8 cellular contexts compared by ENCODE assay signal in genomic region chr10:101780818-101781654, GRCh38. TPM values are rescaled to one million over a fixed set of nuclear protein-coding genes. Genes with fewer than 3 reads are reported as not detected.
DNase-seq lines count a peak whose midpoint lies in the region; ATAC-seq, FAIRE-seq and TF ChIP-seq lines count a peak whose summit lies in the region.

No MANE protein-coding gene starts in this region.

- FAIRE-seq in HTR-8/SVneo (lab: Jason Lieb, UNC), result no peak

- TF ChIP-seq CTCF in DOHH2 (IDR thresholded peaks at IDR 0.05; ENCODE audit: low read depth, low read length, poor library complexity, severe bottlenecking) (peak; percentile 94), foreskin keratinocyte (conservative IDR thresholded peaks at IDR 0.05) (peak; percentile 92), parathyroid adenoma (IDR thresholded peaks at IDR 0.05) (peak; percentile 92), type B pancreatic cell (conservative IDR thresholded peaks at IDR 0.05) (peak; percentile 96)

- H3K9me3 ChIP-seq in DOHH2 (ENCODE audit: control insufficient read depth, insufficient read depth, low read length) (no peaks in the 10 kb centered on the region), parathyroid adenoma (ENCODE audit: control insufficient read depth, low read length) (no peaks in the 10 kb centered on the region)

- no peaks in the 10 kb centered on the region for H3K9me2 ChIP-seq in DOHH2 (replicated peaks; ENCODE audit: control insufficient read depth, low read length)

- peak overlapping the region; percentile 98 for H3K4me3 Mint-ChIP-seq in activated T-helper 17 cell treated with anti-CD3 and anti-CD28 coated beads, Interleukin-2, amount 50 U/mL, for 72 hours
- peak overlapping the region; percentile 99 for H3K4me3 Mint-ChIP-seq in type B pancreatic cell

- H3K79me2 ChIP-seq in DOHH2 (ENCODE audit: control insufficient read depth, low read length) (peaks cover 24% of the 10 kb centered on the region), parathyroid adenoma (no peaks in the 10 kb centered on the region)

- DNase-seq in HTR-8/SVneo (ENCODE audit: insufficient read length, low spot score), result peak; percentile 85
- peak; percentile 70 for DNase-seq in RKO (ENCODE audit: low spot score)
- peak; percentile 27 to 47 for DNase-seq in foreskin keratinocyte
- no peak for DNase-seq in type B pancreatic cell (ENCODE audit: extremely low spot score, unreplicated experiment)

- peaks cover 21% of the 10 kb centered on the region for H3K27me3 Mint-ChIP-seq in activated T-helper 17 cell treated with anti-CD3 and anti-CD28 coated beads, Interleukin-2, amount 50 U/mL, for 72 hours
- H3K27me3 Mint-ChIP-seq in type B pancreatic cell, result peaks cover 40% of the 10 kb centered on the region

- peaks cover 80% of the 10 kb centered on the region for H3K36me3 Mint-ChIP-seq in activated T-helper 17 cell treated with anti-CD3 and anti-CD28 coated beads, Interleukin-2, amount 50 U/mL, for 72 hours (ENCODE audit: low read depth)
- H3K36me3 Mint-ChIP-seq in type B pancreatic cell, result peaks cover 21% of the 10 kb centered on the region

- no peak overlapping the region for H3K9ac ChIP-seq in parathyroid adenoma

- H3K27me3 ChIP-seq in DOHH2 (ENCODE audit: control insufficient read depth, low read length) (peaks cover 11% of the 10 kb centered on the region), foreskin keratinocyte (peaks cover 37% of the 10 kb centered on the region), parathyroid adenoma (ENCODE audit: control insufficient read depth, insufficient read depth, low read length) (no peaks in the 10 kb centered on the region)

- no peak overlapping the region for H2AFZ ChIP-seq in parathyroid adenoma

- peaks cover 23% of the 10 kb centered on the region for H3K4me1 Mint-ChIP-seq in activated T-helper 17 cell treated with anti-CD3 and anti-CD28 coated beads, Interleukin-2, amount 50 U/mL, for 72 hours
- H3K4me1 Mint-ChIP-seq in type B pancreatic cell (ENCODE audit: unreplicated experiment), result peaks cover 46% of the 10 kb centered on the region

- ATAC-seq in activated T-helper 17 cell treated with anti-CD3 and anti-CD28 coated beads, Interleukin-2, amount 50 U/mL, for 72 hours (replicated peaks), result peak; percentile 59
- peak; percentile 56 for ATAC-seq in foreskin keratinocyte
- ATAC-seq in GM21360 (IDR thresholded peaks at IDR 0.05; ENCODE audit: unreplicated experiment), result no peak

- peak overlapping the region; percentile 97 for H3K4me2 ChIP-seq in DOHH2 (ENCODE audit: low read length)
- H3K4me2 ChIP-seq in parathyroid adenoma (ENCODE audit: low read length), result peak overlapping the region; percentile 29

- H3K36me3 ChIP-seq in DOHH2 (ENCODE audit: control insufficient read depth, low read length) (peaks cover 49% of the 10 kb centered on the region), parathyroid adenoma (ENCODE audit: control insufficient read depth, insufficient read depth, low read length) (no peaks in the 10 kb centered on the region)

- H3F3A ChIP-seq in DOHH2 (ENCODE audit: control insufficient read depth, insufficient read depth), result peaks cover 28% of the 10 kb centered on the region

- no peak overlapping the region for H3K27ac Mint-ChIP-seq in activated T-helper 17 cell treated with anti-CD3 and anti-CD28 coated beads, Interleukin-2, amount 50 U/mL, for 72 hours
- H3K27ac Mint-ChIP-seq in type B pancreatic cell, result no peak overlapping the region

- H3K4me3 ChIP-seq in DOHH2 (ENCODE audit: low read length) (peak overlapping the region; percentile 85), parathyroid adenoma (ENCODE audit: low read depth, low read length) (no peak overlapping the region)

- H3K27ac ChIP-seq in DOHH2 (ENCODE audit: low read depth, low read length) (0 out of 2 replicates have a peak overlapping the region, but pooled peaks have one; percentile 11), foreskin keratinocyte (no peak overlapping the region), parathyroid adenoma (no peak overlapping the region)

- H4K20me1 ChIP-seq in DOHH2 (ENCODE audit: control insufficient read depth, insufficient read depth, low read depth, low read length), result no peaks in the 10 kb centered on the region

- H3K4me1 ChIP-seq in DOHH2 (ENCODE audit: control insufficient read depth, low read length) (peaks cover 57% of the 10 kb centered on the region), foreskin keratinocyte (peaks cover 4% of the 10 kb centered on the region), parathyroid adenoma (peaks cover 47% of the 10 kb centered on the region)

- no peaks in the 10 kb centered on the region for H3K9me3 Mint-ChIP-seq in activated T-helper 17 cell treated with anti-CD3 and anti-CD28 coated beads, Interleukin-2, amount 50 U/mL, for 72 hours
- no peaks in the 10 kb centered on the region for H3K9me3 Mint-ChIP-seq in type B pancreatic cell

RNA-seq across cellular contexts. Expression of gene NPM3, which starts 2.2 kb away (rescaled TPM):
- 100 to 1,000 TPM in 1 of 2 donors, 10 to 100 TPM in 1; 72.6 to 162 TPM for total RNA-seq in activated T-helper 17 cell treated with anti-CD3 and anti-CD28 coated beads, Interleukin-2, amount 50 U/mL, for 72 hours
- total RNA-seq in foreskin keratinocyte, result 126 and 136 TPM in 2 replicates
- polyA plus RNA-seq in foreskin keratinocyte, result 185 and 194 TPM in 2 replicates
- 47.2 and 63.6 TPM in 2 replicates for total RNA-seq in type B pancreatic cell (ENCODE audit: low replicate concordance)

RNA-seq across cellular contexts. Expression of gene FGF8, which starts 5.1 kb away (rescaled TPM):
- not detected for total RNA-seq in activated T-helper 17 cell treated with anti-CD3 and anti-CD28 coated beads, Interleukin-2, amount 50 U/mL, for 72 hours
- total RNA-seq in foreskin keratinocyte (not detected in 2 replicates), type B pancreatic cell (ENCODE audit: low replicate concordance) (3.8 TPM in 1 of 2 replicates, not detected in the other)
- not detected in 2 replicates for polyA plus RNA-seq in foreskin keratinocyte

RNA-seq across cellular contexts. Expression of gene OGA, which starts 37.2 kb away (rescaled TPM):
- 100 to 1,000 TPM; 119 to 291 TPM for total RNA-seq in activated T-helper 17 cell treated with anti-CD3 and anti-CD28 coated beads, Interleukin-2, amount 50 U/mL, for 72 hours
- total RNA-seq in foreskin keratinocyte (56.9 and 70.1 TPM in 2 replicates), type B pancreatic cell (ENCODE audit: low replicate concordance) (99.5 and 99.6 TPM in 2 replicates)
- polyA plus RNA-seq in foreskin keratinocyte, result 18.7 and 20.3 TPM in 2 replicates
